ENCODE assay signal across 23 cellular contexts in genomic region chr10:84549368-84549767, GRCh38.
"Had no signal": no experiment of that assay in that cellular context is flagged by ENCODE, and none has a peak within 500 bp of the region (broad histone marks: within the 10 kb centered on the region; RNA-seq: fewer than 3 reads in every experiment).

No MANE protein-coding gene starts in this region.

- ATAC-seq: left cardiac atrium; left ventricle myocardium superior; natural killer cell treated with Interleukin-12 subunit alpha and Interleukin-12 subunit beta and Interleukin-15 and Interleukin-18, amount 100 ng/mL, for 72 hours; sciatic nerve had no signal

- H3K4me3 ChIP-seq: coronary artery, esophagus squamous epithelium, heart right ventricle, lung, mucosa of descending colon, smooth muscle cell, stomach, thyroid gland had no signal

- H3K27ac ChIP-seq: coronary artery, esophagus squamous epithelium, heart right ventricle, parathyroid adenoma, stomach, thyroid gland had no signal

- H3K36me3 ChIP-seq: esophagus squamous epithelium, heart right ventricle, stomach, thyroid gland had no signal

- H3K9ac ChIP-seq: parathyroid adenoma had no signal

- H3K79me2 ChIP-seq: parathyroid adenoma had no signal

- H3K9me3 ChIP-seq: esophagus squamous epithelium, heart right ventricle, mucosa of descending colon, stomach, thyroid gland had no signal

- H2AFZ ChIP-seq: parathyroid adenoma had no signal

- H3K4me2 ChIP-seq: smooth muscle cell had no signal

- H3K4me1 ChIP-seq: esophagus squamous epithelium, heart right ventricle, parathyroid adenoma, stomach had no signal

- DNase-seq: effector memory CD4-positive, alpha-beta T cell; esophagus squamous epithelium; foreskin melanocyte; glutamatergic neuron; heart right ventricle; hippocampal formation; left cardiac atrium; left ventricle myocardium superior; mucosa of descending colon; naive B cell; stimulated activated CD4-positive, alpha-beta T cell treated with anti-CD3 and anti-CD28 coated beads, Interleukin-12 subunit alpha, Interleukin-12 subunit beta, amount 100 ng/mL, for 4 hours; stimulated activated CD4-positive, alpha-beta T cell treated with anti-CD3 and anti-CD28 coated beads, Interleukin-1b, Interleukin-23, amount 100 ng/mL, for 48 hours; stimulated activated CD4-positive, alpha-beta T cell treated with anti-CD3 and anti-CD28 coated beads, Interleukin-4, amount 100 ng/mL, for 1 hour; stimulated activated CD8-positive, alpha-beta memory T cell treated with anti-CD3 and anti-CD28 coated beads, Interleukin-4, amount 100 ng/mL, for 48 hours; stimulated activated naive CD4-positive, alpha-beta T cell; stomach had no signal

- H3K27me3 ChIP-seq: thyroid gland had no signal
